19 cellular contexts compared by ENCODE assay signal in genomic region chr14:63405715-63406114, GRCh38.
A peak's percentile ranks its signal among the peaks of the same experiment; 100 is the strongest.
DNase-seq lines count a peak whose midpoint lies in the region; ATAC-seq and TF ChIP-seq lines count a peak whose summit lies in the region.
"Had no signal": no experiment of that assay in that cellular context is flagged by ENCODE, and none has a peak within 500 bp of the region (broad histone marks: within the 10 kb centered on the region; RNA-seq: fewer than 3 reads in every experiment).

No MANE protein-coding gene starts in this region.

- CTCF ChIA-PET in PC-3 (lab: Charles Lee), result interaction anchor here (0.8 kb wide), 1 partner anchor 34 kb away, joined by 3 read pairs; no protein-coding TSS in a partner anchor

- H3K9me2 ChIP-seq in GM23338 (ENCODE audit: insufficient read depth) (no peaks in the 10 kb centered on the region), hepatocyte (replicated peaks; ENCODE audit: insufficient read depth) (no peaks in the 10 kb centered on the region), PC-3 (replicated peaks; ENCODE audit: low read length) (no peaks in the 10 kb centered on the region)

- no peaks in the 10 kb centered on the region for H3K9me3 Mint-ChIP-seq in GM23338
- H3K9me3 Mint-ChIP-seq: CD4-positive, alpha-beta T cell had no signal

- H3K9ac ChIP-seq in PC-3 (ENCODE audit: low read length), result no peak overlapping the region
- H3K9ac ChIP-seq: BLaER1 had no signal

- no TSS peak for BruUV-seq in PC-3 (replicated peaks; lab: Mats Ljungman, UMichigan)

- no peaks in the 10 kb centered on the region for H3K27me3 ChIP-seq in GM23338 (ENCODE audit: insufficient read depth)
- H3K27me3 ChIP-seq in hepatocyte, result no peaks in the 10 kb centered on the region
- H3K27me3 ChIP-seq in sigmoid colon, result no peaks in the 10 kb centered on the region
- no peaks in the 10 kb centered on the region for H3K27me3 ChIP-seq in WERI-Rb-1 (ENCODE audit: insufficient read depth, low read depth, severe bottlenecking)
- no peaks in the 10 kb centered on the region for H3K27me3 ChIP-seq in PC-3 (ENCODE audit: low read length)
- H3K27me3 ChIP-seq: BLaER1, SJSA1 had no signal

- H3K27ac Mint-ChIP-seq in GM23338, result 0 out of 2 replicates have a peak overlapping the region, but pooled peaks have one; percentile 54
- H3K27ac Mint-ChIP-seq: CD4-positive, alpha-beta T cell had no signal

- peaks cover 4% of the 10 kb centered on the region; the same call in 1 of the 2 replicates for H4K20me1 ChIP-seq in GM23338 (replicated peaks; ENCODE audit: insufficient read depth)
- peaks cover 4% of the 10 kb centered on the region for H4K20me1 ChIP-seq in hepatocyte (ENCODE audit: insufficient read depth, poor library complexity, severe bottlenecking)
- peaks cover 8% of the 10 kb centered on the region; the same call in 1 of the 2 replicates for H4K20me1 ChIP-seq in PC-3 (ENCODE audit: low read length)

- no peak overlapping the region for H3K4me3 ChIP-seq in GM23338
- H3K4me3 ChIP-seq in hepatocyte, result no peak overlapping the region
- H3K4me3 ChIP-seq in sigmoid colon, result no peak overlapping the region
- no peak overlapping the region for H3K4me3 ChIP-seq in WERI-Rb-1 (ENCODE audit: low read depth, low read length)
- H3K4me3 ChIP-seq in PC-3 (ENCODE audit: low read length), result no peak overlapping the region
- H3K4me3 ChIP-seq: BLaER1, PC-9, SJSA1 had no signal

- peaks cover 7% of the 10 kb centered on the region; the same call in 2 of the 3 replicates for H3K36me3 Mint-ChIP-seq in GM23338 (ENCODE audit: low read depth)

- H3K36me3 ChIP-seq in GM23338 (ENCODE audit: insufficient read depth) (no peaks in the 10 kb centered on the region), hepatocyte (replicated peaks; ENCODE audit: insufficient read depth, low read depth) (no peaks in the 10 kb centered on the region), sigmoid colon (peaks cover 0 to 7% (median 0%) of the 10 kb centered on the region in 4 donors), WERI-Rb-1 (peaks cover 24% of the 10 kb centered on the region), PC-3 (ENCODE audit: low read depth, low read length) (0 out of 2 replicates have a peak, but pooled peaks cover 5% of the 10 kb centered on the region)

- no peak overlapping the region for H2AFZ ChIP-seq in GM23338
- no peak overlapping the region for H2AFZ ChIP-seq in hepatocyte
- H2AFZ ChIP-seq in PC-3 (ENCODE audit: low read length), result no peak overlapping the region
- H2AFZ ChIP-seq: PC-9 had no signal

- H3K4me3 Mint-ChIP-seq in GM23338, result no peak overlapping the region
- H3K4me3 Mint-ChIP-seq: CD4-positive, alpha-beta T cell had no signal

- peaks cover 3% of the 10 kb centered on the region for H3K27me3 Mint-ChIP-seq in GM23338 (ENCODE audit: insufficient read depth, low read depth, poor library complexity)
- H3K27me3 Mint-ChIP-seq: CD4-positive, alpha-beta T cell had no signal

- intact Hi-C loops in sigmoid colon (cut with DNase I) (no loop called here), PC-3 (cut with micrococcal nuclease) (loop anchor here (2.0 kb wide), 1 partner anchor 87 kb away; no protein-coding TSS in a partner anchor)

- TF ChIP-seq CTCF in GM23338 (conservative IDR thresholded peaks at IDR 0.05; ENCODE audit: low read depth in 2 of 2) (no peak), VCaP (conservative IDR thresholded peaks at IDR 0.05) (no peak), hepatocyte (IDR thresholded peaks at IDR 0.05; ENCODE audit: poor library complexity) (no peak), sigmoid colon (IDR thresholded peaks at IDR 0.05) (no peak), WERI-Rb-1 (IDR thresholded peaks at IDR 0.05; ENCODE audit: low read depth, low read length) (no peak), PC-3 (conservative IDR thresholded peaks at IDR 0.05; ENCODE audit: low read depth, low read length) (no peak)

- no peaks in the 10 kb centered on the region for H3K9me3 ChIP-seq in hepatocyte (ENCODE audit: low read depth)
- H3K9me3 ChIP-seq in sigmoid colon, result no peaks in the 10 kb centered on the region
- no peaks in the 10 kb centered on the region for H3K9me3 ChIP-seq in WERI-Rb-1 (ENCODE audit: severe bottlenecking)
- H3K9me3 ChIP-seq in PC-3 (ENCODE audit: low read length), result no peaks in the 10 kb centered on the region
- H3K9me3 ChIP-seq: BLaER1, SJSA1 had no signal

- H3K79me2 ChIP-seq in GM23338 (replicated peaks; ENCODE audit: insufficient read depth) (peaks cover 28% of the 10 kb centered on the region), hepatocyte (peaks cover 7% of the 10 kb centered on the region), PC-3 (ENCODE audit: low read length) (no peaks in the 10 kb centered on the region)

- ATAC-seq in GM23338 (no peak), GM19328 (IDR thresholded peaks at IDR 0.05; ENCODE audit: unreplicated experiment) (no peak), PC-3 (no peak), GM18867 (IDR thresholded peaks at IDR 0.05; ENCODE audit: unreplicated experiment) (no peak)
- ATAC-seq: Right ventricle myocardium inferior had no signal

- H3K27ac ChIP-seq in GM23338 (ENCODE audit: low read depth) (no peak overlapping the region), VCaP (peak overlapping the region; percentile 64), hepatocyte (peak overlapping the region; percentile 18), sigmoid colon (peak overlapping the region in 3 of 4 donors; percentile 10 to 65 (median 20)), WERI-Rb-1 (no peak overlapping the region), PC-3 (ENCODE audit: low read length) (no peak overlapping the region; the same call in 1 of the 2 replicates)
- H3K27ac ChIP-seq: BLaER1, PC-9, SJSA1 had no signal

- DNase-seq in GM23338 (ENCODE audit: low spot score), result no peak
- DNase-seq in hepatocyte (ENCODE audit: low spot score), result no peak
- no peak for DNase-seq in sigmoid colon
- no peak for DNase-seq in WERI-Rb-1
- DNase-seq in PC-3, result no peak
- DNase-seq: CD4-positive, alpha-beta T cell; KBM-7; MM.1S; NCI-H2029; NCI-H526; NCI-H82; NK-92 treated with Interleukin-12 subunit alpha and Interleukin-12 subunit beta, amount 100 ng/mL, for 24 hours; PC-9 had no signal

- no peaks in the 10 kb centered on the region for H3F3A ChIP-seq in GM23338 (replicated peaks; ENCODE audit: low read depth)
- H3F3A ChIP-seq in PC-3 (ENCODE audit: low read length, unreplicated experiment), result no peaks in the 10 kb centered on the region

- peaks cover 18% of the 10 kb centered on the region for H3K4me1 ChIP-seq in GM23338 (ENCODE audit: insufficient read depth)
- peaks cover 10% of the 10 kb centered on the region for H3K4me1 ChIP-seq in hepatocyte (ENCODE audit: insufficient read depth)
- H3K4me1 ChIP-seq in sigmoid colon, result peaks cover 0 to 54% (median 45%) of the 10 kb centered on the region in 4 donors
- peaks cover 13% of the 10 kb centered on the region for H3K4me1 ChIP-seq in PC-3 (ENCODE audit: insufficient read depth, low read length)
- H3K4me1 ChIP-seq: BLaER1 had no signal

- no peak for TF ChIP-seq POLR2A in sigmoid colon (IDR thresholded peaks at IDR 0.05)

- POLR2A ChIA-PET in PC-3 (lab: Charles Lee; ENCODE audit: unreplicated experiment), result no interaction called here

- H3K4me2 ChIP-seq in GM23338 (peak overlapping the region; percentile 17; the same call in 1 of the 2 replicates), hepatocyte (no peak overlapping the region), PC-3 (ENCODE audit: low read length) (no peak overlapping the region)
- H3K4me2 ChIP-seq: BLaER1, PC-9 had no signal

- H3K4me1 Mint-ChIP-seq in GM23338, result peaks cover 24% of the 10 kb centered on the region

- no peak for TF ChIP-seq EP300 in sigmoid colon (IDR thresholded peaks at IDR 0.05)

TF ChIP-seq in GM23338, 12 proteins besides CTCF, POLR2A, EP300 and RAD21:
- TF ChIP-seq, protein P1, sequence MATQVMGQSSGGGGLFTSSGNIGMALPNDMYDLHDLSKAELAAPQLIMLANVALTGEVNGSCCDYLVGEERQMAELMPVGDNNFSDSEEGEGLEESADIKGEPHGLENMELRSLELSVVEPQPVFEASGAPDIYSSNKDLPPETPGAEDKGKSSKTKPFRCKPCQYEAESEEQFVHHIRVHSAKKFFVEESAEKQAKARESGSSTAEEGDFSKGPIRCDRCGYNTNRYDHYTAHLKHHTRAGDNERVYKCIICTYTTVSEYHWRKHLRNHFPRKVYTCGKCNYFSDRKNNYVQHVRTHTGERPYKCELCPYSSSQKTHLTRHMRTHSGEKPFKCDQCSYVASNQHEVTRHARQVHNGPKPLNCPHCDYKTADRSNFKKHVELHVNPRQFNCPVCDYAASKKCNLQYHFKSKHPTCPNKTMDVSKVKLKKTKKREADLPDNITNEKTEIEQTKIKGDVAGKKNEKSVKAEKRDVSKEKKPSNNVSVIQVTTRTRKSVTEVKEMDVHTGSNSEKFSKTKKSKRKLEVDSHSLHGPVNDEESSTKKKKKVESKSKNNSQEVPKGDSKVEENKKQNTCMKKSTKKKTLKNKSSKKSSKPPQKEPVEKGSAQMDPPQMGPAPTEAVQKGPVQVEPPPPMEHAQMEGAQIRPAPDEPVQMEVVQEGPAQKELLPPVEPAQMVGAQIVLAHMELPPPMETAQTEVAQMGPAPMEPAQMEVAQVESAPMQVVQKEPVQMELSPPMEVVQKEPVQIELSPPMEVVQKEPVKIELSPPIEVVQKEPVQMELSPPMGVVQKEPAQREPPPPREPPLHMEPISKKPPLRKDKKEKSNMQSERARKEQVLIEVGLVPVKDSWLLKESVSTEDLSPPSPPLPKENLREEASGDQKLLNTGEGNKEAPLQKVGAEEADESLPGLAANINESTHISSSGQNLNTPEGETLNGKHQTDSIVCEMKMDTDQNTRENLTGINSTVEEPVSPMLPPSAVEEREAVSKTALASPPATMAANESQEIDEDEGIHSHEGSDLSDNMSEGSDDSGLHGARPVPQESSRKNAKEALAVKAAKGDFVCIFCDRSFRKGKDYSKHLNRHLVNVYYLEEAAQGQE (IDR thresholded peaks at IDR 0.05; ENCODE audit: unreplicated experiment), result no peak

Comparison
In these comparisons a context has a peak if more than half of its experiments do, and no peak if none do; other contexts are left out.
1. H3K27ac ChIP-seq: peak in VCaP (single experiment), hepatocyte (single experiment) and sigmoid colon (3 of 4); none in GM23338 (single experiment), WERI-Rb-1 (single experiment) and PC-3 (single experiment).